Comparison of ENCODE assay signal across 1 cellular context in the genomic region with DNA sequence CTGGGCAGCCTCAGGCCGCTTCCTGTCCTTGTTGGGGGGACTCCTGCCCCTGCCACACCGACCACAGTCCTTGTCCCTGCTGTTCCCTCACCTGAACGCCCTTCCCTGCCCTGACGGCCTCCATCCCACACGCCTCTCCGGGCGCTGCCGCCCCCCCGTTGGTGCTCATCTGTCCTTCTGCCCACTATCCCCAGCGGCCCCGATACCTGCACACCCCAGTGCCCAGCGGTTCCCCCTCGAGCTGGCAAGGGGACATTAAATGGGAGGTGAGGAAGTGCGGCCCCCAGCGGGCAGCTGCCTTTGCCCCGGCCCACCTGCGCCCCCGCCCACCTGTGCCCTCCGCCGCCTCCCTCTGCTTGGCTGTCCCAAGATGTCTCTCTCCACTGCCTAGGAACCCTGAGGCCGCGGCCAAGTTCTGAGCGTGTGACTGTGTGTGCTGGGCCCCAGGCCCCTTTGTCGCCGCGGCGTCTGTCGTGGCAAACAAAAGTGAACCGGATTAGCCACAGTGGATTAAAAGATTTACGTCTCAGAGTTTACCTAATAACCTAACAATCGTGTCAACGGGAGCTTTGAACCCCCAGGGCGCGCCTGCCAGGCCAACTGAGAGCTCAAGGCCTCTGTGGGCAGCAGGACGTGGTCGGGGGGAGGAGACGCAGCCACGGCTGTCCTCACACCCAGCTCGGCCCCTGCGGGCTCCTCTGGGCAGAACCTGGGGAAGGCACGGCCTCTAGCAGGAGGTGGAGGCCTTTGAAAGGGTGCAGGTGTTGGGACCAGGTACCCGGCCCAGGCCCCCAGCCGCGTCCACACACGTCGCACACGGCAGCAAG.
TF ChIP-seq lines count a peak whose summit lies in the region.

No MANE protein-coding gene starts in this region.

TF ChIP-seq in HepG2, 621 proteins besides CTCF, POLR2A, EP300 and RAD21 (continued from another document and continues in another):
- TF ChIP-seq, protein P1, sequence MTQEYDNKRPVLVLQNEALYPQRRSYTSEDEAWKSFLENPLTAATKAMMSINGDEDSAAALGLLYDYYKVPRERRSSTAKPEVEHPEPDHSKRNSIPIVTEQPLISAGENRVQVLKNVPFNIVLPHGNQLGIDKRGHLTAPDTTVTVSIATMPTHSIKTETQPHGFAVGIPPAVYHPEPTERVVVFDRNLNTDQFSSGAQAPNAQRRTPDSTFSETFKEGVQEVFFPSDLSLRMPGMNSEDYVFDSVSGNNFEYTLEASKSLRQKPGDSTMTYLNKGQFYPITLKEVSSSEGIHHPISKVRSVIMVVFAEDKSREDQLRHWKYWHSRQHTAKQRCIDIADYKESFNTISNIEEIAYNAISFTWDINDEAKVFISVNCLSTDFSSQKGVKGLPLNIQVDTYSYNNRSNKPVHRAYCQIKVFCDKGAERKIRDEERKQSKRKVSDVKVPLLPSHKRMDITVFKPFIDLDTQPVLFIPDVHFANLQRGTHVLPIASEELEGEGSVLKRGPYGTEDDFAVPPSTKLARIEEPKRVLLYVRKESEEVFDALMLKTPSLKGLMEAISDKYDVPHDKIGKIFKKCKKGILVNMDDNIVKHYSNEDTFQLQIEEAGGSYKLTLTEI (CRISPR knock-in tag; conservative IDR thresholded peaks at IDR 0.05): no peak
- TF ChIP-seq ZNF282 (IDR thresholded peaks at IDR 0.05; ENCODE audit: partially characterized antibody) (no peak), ZNF777 (CRISPR knock-in tag; IDR thresholded peaks at IDR 0.05) (0 out of 2 replicates have a peak, but pooled peaks have one; percentile 38), ZNF24 (IDR thresholded peaks at IDR 0.05) (no peak), PCBP2 (optimal IDR thresholded peaks at IDR 0.05; ENCODE audit: low read depth, low read length, poor library complexity, severe bottlenecking) (no peak), ZNF235 (CRISPR knock-in tag; IDR thresholded peaks at IDR 0.05; ENCODE audit: borderline replicate concordance) (0 out of 2 replicates have a peak, but pooled peaks have one; percentile 52), ZMYM4 (CRISPR knock-in tag; IDR thresholded peaks at IDR 0.05) (0 out of 2 replicates have a peak, but pooled peaks have one; percentile 19), MTF1 (CRISPR knock-in tag; IDR thresholded peaks at IDR 0.05) (no peak), ZNF780A (CRISPR knock-in tag; IDR thresholded peaks at IDR 0.05) (no peak), ZNF143 (CRISPR knock-in tag; IDR thresholded peaks at IDR 0.05) (no peak), ZNF329 (CRISPR knock-in tag; IDR thresholded peaks at IDR 0.05; ENCODE audit: low read depth) (no peak), SALL2 (CRISPR knock-in tag; IDR thresholded peaks at IDR 0.05) (no peak), TBX2 (CRISPR knock-in tag; IDR thresholded peaks at IDR 0.05; ENCODE audit: borderline replicate concordance) (peak; percentile 95), SOX13 (IDR thresholded peaks at IDR 0.05) (no peak), SOX13 (CRISPR knock-in tag; conservative IDR thresholded peaks at IDR 0.05 in 1 of 2, IDR thresholded peaks at IDR 0.05 in 1 of 2) (peak in 1 of 2 experiments; percentile 58; a peak in 1 of 4 replicates), FOXM1 (CRISPR knock-in tag; IDR thresholded peaks at IDR 0.05) (no peak), ZFP90 (CRISPR knock-in tag; IDR thresholded peaks at IDR 0.05; ENCODE audit: borderline replicate concordance) (no peak), SOX5 (CRISPR knock-in tag; IDR thresholded peaks at IDR 0.05; ENCODE audit: borderline replicate concordance) (peak; percentile 55; the same call in 1 of the 2 replicates), ZNF460 (CRISPR knock-in tag; IDR thresholded peaks at IDR 0.05; ENCODE audit: borderline replicate concordance) (no peak), PLRG1 (conservative IDR thresholded peaks at IDR 0.05) (no peak), TEF (CRISPR knock-in tag; IDR thresholded peaks at IDR 0.05) (no peak), ZNF550 (CRISPR knock-in tag; IDR thresholded peaks at IDR 0.05; ENCODE audit: borderline replicate concordance) (no peak), PTBP1 (IDR thresholded peaks at IDR 0.05; ENCODE audit: low read depth, low read length, poor library complexity, severe bottlenecking) (no peak), ZNF720 (CRISPR knock-in tag; IDR thresholded peaks at IDR 0.05) (no peak), ZNF552 (CRISPR knock-in tag; IDR thresholded peaks at IDR 0.05; ENCODE audit: borderline replicate concordance) (no peak), CREBL2 (CRISPR knock-in tag; IDR thresholded peaks at IDR 0.05; ENCODE audit: borderline replicate concordance) (no peak), ZNF724P (CRISPR knock-in tag; IDR thresholded peaks at IDR 0.05; ENCODE audit: borderline replicate concordance) (no peak), RBFOX2 (IDR thresholded peaks at IDR 0.05; ENCODE audit: low read depth, low read length) (0 out of 2 replicates have a peak, but pooled peaks have one; percentile 18), ZBTB8A (CRISPR knock-in tag; IDR thresholded peaks at IDR 0.05; ENCODE audit: borderline replicate concordance, low read depth) (no peak), DR1 (CRISPR knock-in tag; IDR thresholded peaks at IDR 0.05) (no peak), SMARCC2 (IDR thresholded peaks at IDR 0.05) (no peak)
- TF ChIP-seq, protein P2, sequence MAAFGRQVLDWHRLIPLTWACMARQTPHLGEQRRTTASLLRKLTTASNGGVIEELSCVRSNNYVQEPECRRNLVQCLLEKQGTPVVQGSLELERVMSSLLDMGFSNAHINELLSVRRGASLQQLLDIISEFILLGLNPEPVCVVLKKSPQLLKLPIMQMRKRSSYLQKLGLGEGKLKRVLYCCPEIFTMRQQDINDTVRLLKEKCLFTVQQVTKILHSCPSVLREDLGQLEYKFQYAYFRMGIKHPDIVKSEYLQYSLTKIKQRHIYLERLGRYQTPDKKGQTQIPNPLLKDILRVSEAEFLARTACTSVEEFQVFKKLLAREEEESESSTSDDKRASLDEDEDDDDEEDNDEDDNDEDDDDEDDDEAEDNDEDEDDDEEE (CRISPR knock-in tag; IDR thresholded peaks at IDR 0.05): peak; percentile 76; the same call in 1 of the 2 replicates
- TF ChIP-seq, protein P3, sequence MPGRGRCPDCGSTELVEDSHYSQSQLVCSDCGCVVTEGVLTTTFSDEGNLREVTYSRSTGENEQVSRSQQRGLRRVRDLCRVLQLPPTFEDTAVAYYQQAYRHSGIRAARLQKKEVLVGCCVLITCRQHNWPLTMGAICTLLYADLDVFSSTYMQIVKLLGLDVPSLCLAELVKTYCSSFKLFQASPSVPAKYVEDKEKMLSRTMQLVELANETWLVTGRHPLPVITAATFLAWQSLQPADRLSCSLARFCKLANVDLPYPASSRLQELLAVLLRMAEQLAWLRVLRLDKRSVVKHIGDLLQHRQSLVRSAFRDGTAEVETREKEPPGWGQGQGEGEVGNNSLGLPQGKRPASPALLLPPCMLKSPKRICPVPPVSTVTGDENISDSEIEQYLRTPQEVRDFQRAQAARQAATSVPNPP (CRISPR knock-in tag; IDR thresholded peaks at IDR 0.05): no peak
- TF ChIP-seq, protein P4, sequence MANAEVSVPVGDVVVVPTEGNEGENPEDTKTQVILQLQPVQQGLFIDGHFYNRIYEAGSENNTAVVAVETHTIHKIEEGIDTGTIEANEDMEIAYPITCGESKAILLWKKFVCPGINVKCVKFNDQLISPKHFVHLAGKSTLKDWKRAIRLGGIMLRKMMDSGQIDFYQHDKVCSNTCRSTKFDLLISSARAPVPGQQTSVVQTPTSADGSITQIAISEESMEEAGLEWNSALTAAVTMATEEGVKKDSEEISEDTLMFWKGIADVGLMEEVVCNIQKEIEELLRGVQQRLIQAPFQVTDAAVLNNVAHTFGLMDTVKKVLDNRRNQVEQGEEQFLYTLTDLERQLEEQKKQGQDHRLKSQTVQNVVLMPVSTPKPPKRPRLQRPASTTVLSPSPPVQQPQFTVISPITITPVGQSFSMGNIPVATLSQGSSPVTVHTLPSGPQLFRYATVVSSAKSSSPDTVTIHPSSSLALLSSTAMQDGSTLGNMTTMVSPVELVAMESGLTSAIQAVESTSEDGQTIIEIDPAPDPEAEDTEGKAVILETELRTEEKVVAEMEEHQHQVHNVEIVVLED (CRISPR knock-in tag; IDR thresholded peaks at IDR 0.05; ENCODE audit: borderline replicate concordance): 0 out of 2 replicates have a peak, but pooled peaks have one; percentile 43
- TF ChIP-seq, protein P5, sequence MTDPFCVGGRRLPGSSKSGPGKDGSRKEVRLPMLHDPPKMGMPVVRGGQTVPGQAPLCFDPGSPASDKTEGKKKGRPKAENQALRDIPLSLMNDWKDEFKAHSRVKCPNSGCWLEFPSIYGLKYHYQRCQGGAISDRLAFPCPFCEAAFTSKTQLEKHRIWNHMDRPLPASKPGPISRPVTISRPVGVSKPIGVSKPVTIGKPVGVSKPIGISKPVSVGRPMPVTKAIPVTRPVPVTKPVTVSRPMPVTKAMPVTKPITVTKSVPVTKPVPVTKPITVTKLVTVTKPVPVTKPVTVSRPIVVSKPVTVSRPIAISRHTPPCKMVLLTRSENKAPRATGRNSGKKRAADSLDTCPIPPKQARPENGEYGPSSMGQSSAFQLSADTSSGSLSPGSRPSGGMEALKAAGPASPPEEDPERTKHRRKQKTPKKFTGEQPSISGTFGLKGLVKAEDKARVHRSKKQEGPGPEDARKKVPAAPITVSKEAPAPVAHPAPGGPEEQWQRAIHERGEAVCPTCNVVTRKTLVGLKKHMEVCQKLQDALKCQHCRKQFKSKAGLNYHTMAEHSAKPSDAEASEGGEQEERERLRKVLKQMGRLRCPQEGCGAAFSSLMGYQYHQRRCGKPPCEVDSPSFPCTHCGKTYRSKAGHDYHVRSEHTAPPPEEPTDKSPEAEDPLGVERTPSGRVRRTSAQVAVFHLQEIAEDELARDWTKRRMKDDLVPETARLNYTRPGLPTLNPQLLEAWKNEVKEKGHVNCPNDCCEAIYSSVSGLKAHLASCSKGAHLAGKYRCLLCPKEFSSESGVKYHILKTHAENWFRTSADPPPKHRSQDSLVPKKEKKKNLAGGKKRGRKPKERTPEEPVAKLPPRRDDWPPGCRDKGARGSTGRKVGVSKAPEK (CRISPR knock-in tag; IDR thresholded peaks at IDR 0.05; ENCODE audit: borderline replicate concordance): no peak
- TF ChIP-seq, protein P6, sequence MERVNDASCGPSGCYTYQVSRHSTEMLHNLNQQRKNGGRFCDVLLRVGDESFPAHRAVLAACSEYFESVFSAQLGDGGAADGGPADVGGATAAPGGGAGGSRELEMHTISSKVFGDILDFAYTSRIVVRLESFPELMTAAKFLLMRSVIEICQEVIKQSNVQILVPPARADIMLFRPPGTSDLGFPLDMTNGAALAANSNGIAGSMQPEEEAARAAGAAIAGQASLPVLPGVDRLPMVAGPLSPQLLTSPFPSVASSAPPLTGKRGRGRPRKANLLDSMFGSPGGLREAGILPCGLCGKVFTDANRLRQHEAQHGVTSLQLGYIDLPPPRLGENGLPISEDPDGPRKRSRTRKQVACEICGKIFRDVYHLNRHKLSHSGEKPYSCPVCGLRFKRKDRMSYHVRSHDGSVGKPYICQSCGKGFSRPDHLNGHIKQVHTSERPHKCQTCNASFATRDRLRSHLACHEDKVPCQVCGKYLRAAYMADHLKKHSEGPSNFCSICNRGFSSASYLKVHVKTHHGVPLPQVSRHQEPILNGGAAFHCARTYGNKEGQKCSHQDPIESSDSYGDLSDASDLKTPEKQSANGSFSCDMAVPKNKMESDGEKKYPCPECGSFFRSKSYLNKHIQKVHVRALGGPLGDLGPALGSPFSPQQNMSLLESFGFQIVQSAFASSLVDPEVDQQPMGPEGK (CRISPR knock-in tag; IDR thresholded peaks at IDR 0.05): peak; percentile 42; the same call in 1 of the 2 replicates
- TF ChIP-seq, protein P7, sequence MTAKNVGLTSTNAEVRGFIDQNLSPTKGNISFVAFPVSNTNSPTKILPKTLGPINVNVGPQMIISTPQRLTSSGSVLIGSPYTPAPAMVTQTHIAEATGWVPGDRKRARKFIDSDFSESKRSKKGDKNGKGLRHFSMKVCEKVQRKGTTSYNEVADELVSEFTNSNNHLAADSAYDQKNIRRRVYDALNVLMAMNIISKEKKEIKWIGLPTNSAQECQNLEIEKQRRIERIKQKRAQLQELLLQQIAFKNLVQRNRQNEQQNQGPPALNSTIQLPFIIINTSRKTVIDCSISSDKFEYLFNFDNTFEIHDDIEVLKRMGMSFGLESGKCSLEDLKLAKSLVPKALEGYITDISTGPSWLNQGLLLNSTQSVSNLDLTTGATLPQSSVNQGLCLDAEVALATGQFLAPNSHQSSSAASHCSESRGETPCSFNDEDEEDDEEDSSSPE (CRISPR knock-in tag; IDR thresholded peaks at IDR 0.05): peak; percentile 30; the same call in 1 of the 2 replicates
- TF ChIP-seq, protein P8, sequence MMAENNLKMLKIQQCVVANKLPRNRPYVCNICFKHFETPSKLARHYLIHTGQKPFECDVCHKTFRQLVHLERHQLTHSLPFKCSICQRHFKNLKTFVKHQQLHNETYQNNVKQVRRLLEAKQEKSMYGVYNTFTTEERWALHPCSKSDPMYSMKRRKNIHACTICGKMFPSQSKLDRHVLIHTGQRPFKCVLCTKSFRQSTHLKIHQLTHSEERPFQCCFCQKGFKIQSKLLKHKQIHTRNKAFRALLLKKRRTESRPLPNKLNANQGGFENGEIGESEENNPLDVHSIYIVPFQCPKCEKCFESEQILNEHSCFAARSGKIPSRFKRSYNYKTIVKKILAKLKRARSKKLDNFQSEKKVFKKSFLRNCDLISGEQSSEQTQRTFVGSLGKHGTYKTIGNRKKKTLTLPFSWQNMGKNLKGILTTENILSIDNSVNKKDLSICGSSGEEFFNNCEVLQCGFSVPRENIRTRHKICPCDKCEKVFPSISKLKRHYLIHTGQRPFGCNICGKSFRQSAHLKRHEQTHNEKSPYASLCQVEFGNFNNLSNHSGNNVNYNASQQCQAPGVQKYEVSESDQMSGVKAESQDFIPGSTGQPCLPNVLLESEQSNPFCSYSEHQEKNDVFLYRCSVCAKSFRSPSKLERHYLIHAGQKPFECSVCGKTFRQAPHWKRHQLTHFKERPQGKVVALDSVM (CRISPR knock-in tag; IDR thresholded peaks at IDR 0.05): peak; percentile 46; the same call in 1 of the 2 replicates
- TF ChIP-seq, protein P9, sequence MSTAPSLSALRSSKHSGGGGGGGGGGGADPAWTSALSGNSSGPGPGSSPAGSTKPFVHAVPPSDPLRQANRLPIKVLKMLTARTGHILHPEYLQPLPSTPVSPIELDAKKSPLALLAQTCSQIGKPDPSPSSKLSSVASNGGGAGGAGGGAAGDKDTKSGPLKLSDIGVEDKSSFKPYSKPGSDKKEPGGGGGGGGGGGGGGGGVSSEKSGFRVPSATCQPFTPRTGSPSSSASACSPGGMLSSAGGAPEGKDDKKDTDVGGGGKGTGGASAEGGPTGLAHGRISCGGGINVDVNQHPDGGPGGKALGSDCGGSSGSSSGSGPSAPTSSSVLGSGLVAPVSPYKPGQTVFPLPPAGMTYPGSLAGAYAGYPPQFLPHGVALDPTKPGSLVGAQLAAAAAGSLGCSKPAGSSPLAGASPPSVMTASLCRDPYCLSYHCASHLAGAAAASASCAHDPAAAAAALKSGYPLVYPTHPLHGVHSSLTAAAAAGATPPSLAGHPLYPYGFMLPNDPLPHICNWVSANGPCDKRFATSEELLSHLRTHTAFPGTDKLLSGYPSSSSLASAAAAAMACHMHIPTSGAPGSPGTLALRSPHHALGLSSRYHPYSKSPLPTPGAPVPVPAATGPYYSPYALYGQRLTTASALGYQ (CRISPR knock-in tag; IDR thresholded peaks at IDR 0.05): no peak; the same call in 1 of the 2 replicates
